Comparison of ENCODE assay signal across 1 cellular context in genomic region chr3:5520237-5520636, GRCh38.
TF ChIP-seq lines count a peak whose summit lies in the region.

No MANE protein-coding gene starts in this region.

TF ChIP-seq in K562, 482 proteins besides CTCF, POLR2A, EP300 and RAD21 (continued from another document and continues in another):
- 0 out of 2 replicates have a peak, but pooled peaks have one; percentile 24 for TF ChIP-seq MGA (IDR thresholded peaks at IDR 0.05)
- TF ChIP-seq, protein P1, sequence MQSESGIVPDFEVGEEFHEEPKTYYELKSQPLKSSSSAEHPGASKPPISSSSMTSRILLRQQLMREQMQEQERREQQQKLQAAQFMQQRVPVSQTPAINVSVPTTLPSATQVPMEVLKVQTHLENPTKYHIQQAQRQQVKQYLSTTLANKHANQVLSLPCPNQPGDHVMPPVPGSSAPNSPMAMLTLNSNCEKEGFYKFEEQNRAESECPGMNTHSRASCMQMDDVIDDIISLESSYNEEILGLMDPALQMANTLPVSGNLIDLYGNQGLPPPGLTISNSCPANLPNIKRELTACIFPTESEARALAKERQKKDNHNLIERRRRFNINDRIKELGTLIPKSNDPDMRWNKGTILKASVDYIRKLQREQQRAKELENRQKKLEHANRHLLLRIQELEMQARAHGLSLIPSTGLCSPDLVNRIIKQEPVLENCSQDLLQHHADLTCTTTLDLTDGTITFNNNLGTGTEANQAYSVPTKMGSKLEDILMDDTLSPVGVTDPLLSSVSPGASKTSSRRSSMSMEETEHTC (IDR thresholded peaks at IDR 0.05) = no peak
- TF ChIP-seq CHD2 (IDR thresholded peaks at IDR 0.05; ENCODE audit: low read depth, low read length) = no peak
- TF ChIP-seq ZSCAN32 (CRISPR knock-in tag; IDR thresholded peaks at IDR 0.05) = no peak
- TF ChIP-seq SRSF7 (optimal IDR thresholded peaks at IDR 0.05; ENCODE audit: low read depth, low read length) = no peak
- no peak for TF ChIP-seq KLF10 (CRISPR knock-in tag; IDR thresholded peaks at IDR 0.05)
- TF ChIP-seq ZNF324 (CRISPR knock-in tag; IDR thresholded peaks at IDR 0.05) = no peak
- TF ChIP-seq, protein P2, sequence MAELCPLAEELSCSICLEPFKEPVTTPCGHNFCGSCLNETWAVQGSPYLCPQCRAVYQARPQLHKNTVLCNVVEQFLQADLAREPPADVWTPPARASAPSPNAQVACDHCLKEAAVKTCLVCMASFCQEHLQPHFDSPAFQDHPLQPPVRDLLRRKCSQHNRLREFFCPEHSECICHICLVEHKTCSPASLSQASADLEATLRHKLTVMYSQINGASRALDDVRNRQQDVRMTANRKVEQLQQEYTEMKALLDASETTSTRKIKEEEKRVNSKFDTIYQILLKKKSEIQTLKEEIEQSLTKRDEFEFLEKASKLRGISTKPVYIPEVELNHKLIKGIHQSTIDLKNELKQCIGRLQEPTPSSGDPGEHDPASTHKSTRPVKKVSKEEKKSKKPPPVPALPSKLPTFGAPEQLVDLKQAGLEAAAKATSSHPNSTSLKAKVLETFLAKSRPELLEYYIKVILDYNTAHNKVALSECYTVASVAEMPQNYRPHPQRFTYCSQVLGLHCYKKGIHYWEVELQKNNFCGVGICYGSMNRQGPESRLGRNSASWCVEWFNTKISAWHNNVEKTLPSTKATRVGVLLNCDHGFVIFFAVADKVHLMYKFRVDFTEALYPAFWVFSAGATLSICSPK (IDR thresholded peaks at IDR 0.05; ENCODE audit: borderline replicate concordance) = no peak
- TF ChIP-seq, protein P3, sequence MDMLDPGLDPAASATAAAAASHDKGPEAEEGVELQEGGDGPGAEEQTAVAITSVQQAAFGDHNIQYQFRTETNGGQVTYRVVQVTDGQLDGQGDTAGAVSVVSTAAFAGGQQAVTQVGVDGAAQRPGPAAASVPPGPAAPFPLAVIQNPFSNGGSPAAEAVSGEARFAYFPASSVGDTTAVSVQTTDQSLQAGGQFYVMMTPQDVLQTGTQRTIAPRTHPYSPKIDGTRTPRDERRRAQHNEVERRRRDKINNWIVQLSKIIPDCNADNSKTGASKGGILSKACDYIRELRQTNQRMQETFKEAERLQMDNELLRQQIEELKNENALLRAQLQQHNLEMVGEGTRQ (CRISPR knock-in tag; IDR thresholded peaks at IDR 0.05) = peak; percentile 98
- TF ChIP-seq, protein P4, sequence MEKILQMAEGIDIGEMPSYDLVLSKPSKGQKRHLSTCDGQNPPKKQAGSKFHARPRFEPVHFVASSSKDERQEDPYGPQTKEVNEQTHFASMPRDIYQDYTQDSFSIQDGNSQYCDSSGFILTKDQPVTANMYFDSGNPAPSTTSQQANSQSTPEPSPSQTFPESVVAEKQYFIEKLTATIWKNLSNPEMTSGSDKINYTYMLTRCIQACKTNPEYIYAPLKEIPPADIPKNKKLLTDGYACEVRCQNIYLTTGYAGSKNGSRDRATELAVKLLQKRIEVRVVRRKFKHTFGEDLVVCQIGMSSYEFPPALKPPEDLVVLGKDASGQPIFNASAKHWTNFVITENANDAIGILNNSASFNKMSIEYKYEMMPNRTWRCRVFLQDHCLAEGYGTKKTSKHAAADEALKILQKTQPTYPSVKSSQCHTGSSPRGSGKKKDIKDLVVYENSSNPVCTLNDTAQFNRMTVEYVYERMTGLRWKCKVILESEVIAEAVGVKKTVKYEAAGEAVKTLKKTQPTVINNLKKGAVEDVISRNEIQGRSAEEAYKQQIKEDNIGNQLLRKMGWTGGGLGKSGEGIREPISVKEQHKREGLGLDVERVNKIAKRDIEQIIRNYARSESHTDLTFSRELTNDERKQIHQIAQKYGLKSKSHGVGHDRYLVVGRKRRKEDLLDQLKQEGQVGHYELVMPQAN (IDR thresholded peaks at IDR 0.05; ENCODE audit: borderline replicate concordance) = no peak
- no peak for TF ChIP-seq MIER1 (IDR thresholded peaks at IDR 0.05; ENCODE audit: low read depth)
- TF ChIP-seq DDX20 (tag; IDR thresholded peaks at IDR 0.05; ENCODE audit: low read depth) = no peak
- peak; percentile 19; the same call in 1 of the 2 replicates for TF ChIP-seq MYBL2 (IDR thresholded peaks at IDR 0.05; ENCODE audit: low read depth)
- TF ChIP-seq MYBL2 (CRISPR knock-in tag; IDR thresholded peaks at IDR 0.05; ENCODE audit: borderline replicate concordance) = no peak
- TF ChIP-seq ELF1 (tag; IDR thresholded peaks at IDR 0.05) = no peak
- no peak for TF ChIP-seq HNRNPUL1 (IDR thresholded peaks at IDR 0.05; ENCODE audit: low read length)
- no peak for TF ChIP-seq SMC3 (conservative IDR thresholded peaks at IDR 0.05; ENCODE audit: insufficient read depth, low read depth, low read length)
- TF ChIP-seq ZNF384 (IDR thresholded peaks at IDR 0.05; ENCODE audit: low read depth, low read length) = no peak
- TF ChIP-seq ESRRB (CRISPR knock-in tag; IDR thresholded peaks at IDR 0.05; ENCODE audit: borderline replicate concordance) = no peak
- TF ChIP-seq HDGF (IDR thresholded peaks at IDR 0.05) = no peak
- peak; percentile 83 for TF ChIP-seq EHMT2 (IDR thresholded peaks at IDR 0.05)
- no peak for TF ChIP-seq ADNP (tag; IDR thresholded peaks at IDR 0.05)
- TF ChIP-seq RERE (CRISPR knock-in tag; IDR thresholded peaks at IDR 0.05; ENCODE audit: borderline replicate concordance) = no peak
- no peak for TF ChIP-seq ZNF174 (CRISPR knock-in tag; IDR thresholded peaks at IDR 0.05)
- TF ChIP-seq YBX1 (IDR thresholded peaks at IDR 0.05) = no peak
- TF ChIP-seq MEIS2 (IDR thresholded peaks at IDR 0.05; ENCODE audit: partially characterized antibody) = peak; percentile 64
- TF ChIP-seq STAT5B (CRISPR knock-in tag; IDR thresholded peaks at IDR 0.05) = no peak
- TF ChIP-seq RBM25 (IDR thresholded peaks at IDR 0.05; ENCODE audit: low read depth, low read length, severe bottlenecking) = peak; percentile 50
- TF ChIP-seq NFIC (IDR thresholded peaks at IDR 0.05) = no peak
- no peak for TF ChIP-seq HDAC3 (IDR thresholded peaks at IDR 0.05; ENCODE audit: borderline replicate concordance, partially characterized antibody)
- peak; percentile 41; the same call in 1 of the 2 replicates for TF ChIP-seq CBX1 (IDR thresholded peaks at IDR 0.05; ENCODE audit: low read depth)
- TF ChIP-seq GATAD2A (IDR thresholded peaks at IDR 0.05) = no peak
- peak; percentile 81; the same call in 1 of the 2 replicates for TF ChIP-seq CC2D1A (IDR thresholded peaks at IDR 0.05)
- no peak for TF ChIP-seq ZNF41 (CRISPR knock-in tag; conservative IDR thresholded peaks at IDR 0.05)
- no peak for TF ChIP-seq RFX5 (IDR thresholded peaks at IDR 0.05; ENCODE audit: low read depth, low read length)
- TF ChIP-seq LARP7 (IDR thresholded peaks at IDR 0.05) = no peak
- no peak for TF ChIP-seq SETDB1 (IDR thresholded peaks at IDR 0.05; ENCODE audit: low read length)
- no peak for TF ChIP-seq GTF2F1 (IDR thresholded peaks at IDR 0.05; ENCODE audit: low read depth, low read length)
